1 cellular context compared by ENCODE assay signal in genomic region chr3:42810706-42811105, GRCh38. TPM values are rescaled to one million over a fixed set of nuclear protein-coding genes. Genes with fewer than 3 reads are reported as not detected.
"Had no signal": no experiment of that assay in that cellular context is flagged by ENCODE, and none has a peak within 500 bp of the region (broad histone marks: within the 10 kb centered on the region; RNA-seq: fewer than 3 reads in every experiment).

No MANE protein-coding gene starts in this region.

RNA-seq across cellular contexts. Expression of gene CCDC13, which starts 37.7 kb away (rescaled TPM):
- total RNA-seq: skeletal muscle tissue had no signal
